9 cellular contexts compared by ENCODE assay signal in genomic region chr3:9600597-9600996, GRCh38. TPM values are rescaled to one million over a fixed set of nuclear protein-coding genes. Genes with fewer than 3 reads are reported as not detected.
DNase-seq lines count a peak whose midpoint lies in the region; ATAC-seq lines count a peak whose summit lies in the region.
"Had no signal": no experiment of that assay in that cellular context is flagged by ENCODE, and none has a peak within 500 bp of the region (broad histone marks: within the 10 kb centered on the region; RNA-seq: fewer than 3 reads in every experiment).

No MANE protein-coding gene starts in this region.

- H3K27me3 ChIP-seq in rectal smooth muscle tissue (ENCODE audit: control insufficient read depth, insufficient read depth, low read length): no peaks in the 10 kb centered on the region

- H3K9ac ChIP-seq in rectal smooth muscle tissue (ENCODE audit: low read length): no peak overlapping the region

- peak; percentile 66 for DNase-seq in DMS53 (lab: John Stamatoyannopoulos, UW)
- DNase-seq in NCI-H524 treated with DMSO at 0.1 percent for 48 hours (lab: John Stamatoyannopoulos, UW): peak; percentile 13
- DNase-seq in NK-92 treated with Interleukin-12 subunit alpha and Interleukin-12 subunit beta, amount 100 ng/mL, for 24 hours (lab: John Stamatoyannopoulos, UW): no peak
- no peak for DNase-seq in OCI-M1 (lab: John Stamatoyannopoulos, UW)
- DNase-seq: cortex of kidney had no signal

- H3K36me3 ChIP-seq in rectal smooth muscle tissue (ENCODE audit: control insufficient read depth, insufficient read depth, low read length): no peaks in the 10 kb centered on the region

- ATAC-seq in esophagus mucosa (peak; percentile 38), GM18909 (IDR thresholded peaks at IDR 0.05; ENCODE audit: poor library complexity, unreplicated experiment) (no peak), HG02798 (IDR thresholded peaks at IDR 0.05; ENCODE audit: poor library complexity, unreplicated experiment) (no peak)

- H3K4me3 ChIP-seq in rectal smooth muscle tissue (ENCODE audit: low read length): peak overlapping the region; percentile 51

- H3K27ac ChIP-seq in rectal smooth muscle tissue (ENCODE audit: low read depth, low read length): no peak overlapping the region

- no peaks in the 10 kb centered on the region for H3K4me1 ChIP-seq in rectal smooth muscle tissue (ENCODE audit: control insufficient read depth, insufficient read depth, low read length)

RNA-seq across cellular contexts. Expression of gene LHFPL4, which starts 47.0 kb away (rescaled TPM):
- total RNA-seq in esophagus mucosa: not detected

RNA-seq across cellular contexts. Expression of gene MTMR14, which starts 48.7 kb away (rescaled TPM):
- total RNA-seq in esophagus mucosa: 22.0 TPM

Comparison
In these comparisons a context has a peak if more than half of its experiments do, and no peak if none do; other contexts are left out.
1. DNase-seq: peak in DMS53 (single experiment) and NCI-H524 treated with DMSO at 0.1 percent for 48 hours (single experiment); none in NK-92 treated with Interleukin-12 subunit alpha and Interleukin-12 subunit beta, amount 100 ng/mL, for 24 hours (single experiment) and OCI-M1 (single experiment).